Comparison of ENCODE assay signal across 8 cellular contexts in genomic region chr10:16843252-16843870, GRCh38. TPM values are rescaled to one million over a fixed set of nuclear protein-coding genes. Genes with fewer than 3 reads are reported as not detected.
DNase-seq lines count a peak whose midpoint lies in the region; FAIRE-seq and TF ChIP-seq lines count a peak whose summit lies in the region.

No MANE protein-coding gene starts in this region.

- H3K27ac ChIP-seq in brain microvascular endothelial cell: no peak overlapping the region
- H3K27ac ChIP-seq in keratinocyte (ENCODE audit: control insufficient read depth, insufficient read depth, low read length): no peak overlapping the region

- peak; percentile 24 for TF ChIP-seq CTCF in brain microvascular endothelial cell (IDR thresholded peaks at IDR 0.05; ENCODE audit: low read depth, low read length, missing control alignments)
- TF ChIP-seq CTCF in keratinocyte (optimal IDR thresholded peaks at IDR 0.05 in 1 of 3, IDR thresholded peaks at IDR 0.05 in 1 of 3, conservative IDR thresholded peaks at IDR 0.05 in 1 of 3; ENCODE audit: extremely low read depth in 1 of 3, insufficient read depth in 2 of 3, low read length in 3 of 3): peak in 2 of 3 experiments; percentile 9 to 45

- in situ Hi-C loops in brain microvascular endothelial cell (cut with HindIII; ENCODE audit: low pct_ligation_motif_present, low sequenced_read_pairs): no loop called here

- CTCF ChIA-PET in HEK293T (lab: Yijun Ruan, JAX): interaction anchor here (1.5 kb wide), 1 partner anchor 10 kb away, joined by 3 read pairs; no protein-coding TSS in a partner anchor

- FAIRE-seq in keratinocyte (lab: Jason Lieb, UNC): peak; percentile 63

- peak; percentile 11 for DNase-seq in DMS79 treated with DMSO at 0.1 percent for 48 hours (lab: John Stamatoyannopoulos, UW)
- DNase-seq in DMS79 (lab: John Stamatoyannopoulos, UW): no peak
- peak; percentile 22 for DNase-seq in HEK293T (ENCODE audit: extremely low spot score)
- peak; percentile 25 for DNase-seq in NCI-H510A (lab: John Stamatoyannopoulos, UW)
- DNase-seq in brain microvascular endothelial cell: peak; percentile 42
- no peak for DNase-seq in keratinocyte (ENCODE audit: low read depth, low spot score)
- DNase-seq in stromal cell of bone marrow (ENCODE audit: low read depth): peak; percentile 78
- no peak for DNase-seq in occipital lobe (lab: John Stamatoyannopoulos, UW)

- H3K9me3 ChIP-seq in keratinocyte (ENCODE audit: control insufficient read depth, low read depth, low read length): no peaks in the 10 kb centered on the region

- POLR2A ChIA-PET in HEK293T (lab: Yijun Ruan, JAX): interaction anchor here (0.6 kb wide), 1 partner anchor 386 kb away, joined by 5 read pairs; no protein-coding TSS in a partner anchor

- H2AFZ ChIP-seq in keratinocyte (ENCODE audit: control insufficient read depth, low read length): no peak overlapping the region

- dilution Hi-C loops in keratinocyte (cut with MboI; ENCODE audit: extremely low pct_ligation_motif_present, low sequenced_read_pairs): no loop called here

- H4K20me1 ChIP-seq in keratinocyte (ENCODE audit: control insufficient read depth, extremely low read depth, insufficient read depth, low read length): no peaks in the 10 kb centered on the region

- no peaks in the 10 kb centered on the region for H3K36me3 ChIP-seq in brain microvascular endothelial cell (replicated peaks)
- no peaks in the 10 kb centered on the region for H3K36me3 ChIP-seq in keratinocyte (ENCODE audit: control insufficient read depth in 2 of 2, extremely low read depth in 1 of 2, insufficient read depth in 2 of 2, low read length in 2 of 2)

- peaks cover under 1% of the 10 kb centered on the region for H3K4me1 ChIP-seq in keratinocyte (ENCODE audit: control insufficient read depth, extremely low read depth, insufficient read depth, low read length)

- H3K9ac ChIP-seq in keratinocyte (ENCODE audit: control insufficient read depth, extremely low read depth, insufficient read depth, low read length): no peak overlapping the region

- no peak overlapping the region for H3K4me2 ChIP-seq in keratinocyte (ENCODE audit: control insufficient read depth, extremely low read depth, insufficient read depth, low read depth, low read length)

- no peaks in the 10 kb centered on the region for H3K79me2 ChIP-seq in keratinocyte (ENCODE audit: control insufficient read depth, insufficient read depth, low read length)

- H3K9me1 ChIP-seq in keratinocyte (ENCODE audit: control insufficient read depth, extremely low read depth, insufficient read depth, low read length): no peaks in the 10 kb centered on the region

- H3K4me3 ChIP-seq in brain microvascular endothelial cell (ENCODE audit: low read depth, low read length): no peak overlapping the region
- H3K4me3 ChIP-seq in keratinocyte (ENCODE audit: control insufficient read depth in 2 of 3, extremely low read depth in 1 of 3, insufficient read depth in 2 of 3, low read depth in 1 of 3, low read length in 3 of 3): no peak overlapping the region

- no peaks in the 10 kb centered on the region for H3K27me3 ChIP-seq in brain microvascular endothelial cell (replicated peaks)
- H3K27me3 ChIP-seq in keratinocyte (ENCODE audit: control insufficient read depth, extremely low read depth, insufficient read depth, low read length): no peaks in the 10 kb centered on the region

TF ChIP-seq in HEK293T, 16 proteins besides CTCF, POLR2A, EP300 and RAD21:
- TF ChIP-seq NFRKB (IDR thresholded peaks at IDR 0.05) (no peak), FOXA1 (IDR thresholded peaks at IDR 0.05) (no peak), FOXK2 (IDR thresholded peaks at IDR 0.05) (no peak), TARDBP (IDR thresholded peaks at IDR 0.05) (no peak)
TF ChIP-seq in HEK293T: peak in this region for 0.

RNA-seq across cellular contexts. Expression of gene RSU1, which starts 26.1 kb away (rescaled TPM):
- 125 to 144 TPM (median 133 TPM) in 3 replicates for polyA plus RNA-seq in keratinocyte
- polyA plus RNA-seq in keratinocyte (2011; ENCODE audit: low read depth): 13.9 TPM
- 138 and 182 TPM in 2 replicates for polyA plus RNA-seq in keratinocyte (2011; cell fraction: cytosol; rRNA removed)
- 107 and 112 TPM in 2 replicates for polyA plus RNA-seq in keratinocyte (2011; cell fraction: nucleus; rRNA removed)
- polyA plus RNA-seq in keratinocyte (2012; ENCODE audit: low replicate concordance): 42.7 and 77.7 TPM in 2 replicates
- polyA minus RNA-seq in keratinocyte: 43.8 to 110 TPM (median 89.2 TPM) in 3 replicates
- polyA minus RNA-seq in keratinocyte (2011; cell fraction: cytosol; rRNA and poly(A)+ RNA removed): 61.2 TPM
- polyA minus RNA-seq in keratinocyte (2011; cell fraction: nucleus; rRNA and poly(A)+ RNA removed): 28.2 and 55.0 TPM in 2 replicates
- total RNA-seq in occipital lobe: 29.6 TPM

Comparison
In these comparisons a context has a peak if more than half of its experiments do, and no peak if none do; other contexts are left out.
1. DNase-seq: peak in DMS79 treated with DMSO at 0.1 percent for 48 hours (single experiment), HEK293T (single experiment), NCI-H510A (single experiment), brain microvascular endothelial cell (single experiment) and stromal cell of bone marrow (single experiment); none in DMS79 (single experiment), keratinocyte (single experiment) and occipital lobe (single experiment).